Comparison of ENCODE assay signal across 37 cellular contexts in the genomic region with DNA sequence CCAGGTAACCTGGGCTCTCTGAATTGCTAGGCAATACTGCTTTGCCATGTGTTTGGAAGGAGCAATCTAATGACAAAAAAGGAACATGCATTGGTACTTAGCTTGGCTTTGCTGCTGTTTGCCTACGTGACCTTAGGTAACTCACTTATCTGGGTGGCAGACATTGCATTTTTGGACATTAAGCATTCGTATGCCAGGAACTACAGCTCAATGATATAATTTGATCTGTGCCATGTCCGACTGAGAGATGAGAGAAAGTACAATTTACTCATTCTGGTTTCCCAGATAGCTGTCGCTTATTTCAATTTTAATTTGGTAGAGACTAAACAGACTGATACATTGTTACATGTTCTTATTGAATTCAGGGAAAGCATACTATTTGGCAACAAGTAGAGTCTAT.
"Had no signal": no experiment of that assay in that cellular context is flagged by ENCODE, and none has a peak within 500 bp of the region (broad histone marks: within the 10 kb centered on the region; RNA-seq: fewer than 3 reads in every experiment).

No MANE protein-coding gene starts in this region.

- H3K27me3 ChIP-seq: ascending aorta had no signal

- H3K9me3 Mint-ChIP-seq: activated CD4-positive, alpha-beta memory T cell treated with anti-CD3 and anti-CD28 coated beads, Interleukin-2, amount 10 ng/mL, durations not matched to agents 7 days and 5 days; activated CD4-positive, alpha-beta T cell treated with anti-CD3 and anti-CD28 coated beads, Interleukin-2, amount 10 ng/mL, durations not matched to agents 7 days and 5 days; activated naive CD4-positive, alpha-beta T cell treated with anti-CD3 and anti-CD28 coated beads, Interleukin-2, amount 10 ng/mL, durations not matched to agents 7 days and 5 days; activated naive CD4-positive, alpha-beta T cell treated with anti-CD3 and anti-CD28 coated beads, Interleukin-2, amount 50 U/mL, for 24 hours; activated naive CD8-positive, alpha-beta T cell treated with anti-CD3 and anti-CD28 coated beads, Interleukin-2, amount 10 ng/mL, durations not matched to agents 7 days and 5 days; activated naive CD8-positive, alpha-beta T cell treated with anti-CD3 and anti-CD28 coated beads, Interleukin-2, amount 50 U/mL, for 24 hours; activated T-cell treated with anti-CD3 and anti-CD28 coated beads, Interleukin-2, amount 50 U/mL, for 24 hours; activated T-helper 2 cell treated with anti-CD3 and anti-CD28 coated beads, Interferon-gamma antibody, Interleukin-2, Interleukin-4, amounts not matched to agents 10 μg/mL and 5 μg/mL and 100 μg/mL, durations not matched to agents 14 hours and 24 hours and 36 hours; brain; central memory CD8-positive, alpha-beta T cell; T-helper 1 cell treated with Interleukin-12 subunit alpha and Interleukin-12 subunit beta and Interleukin-4 antibody, amounts not matched to agents 30 μg/mL and 1 μg/mL, for 36 hours; T-helper 2 cell treated with Interferon-gamma antibody and Interleukin-4, amounts not matched to agents 5 μg/mL and 100 μg/mL, for 36 hours; WTC11 had no signal

- H3K27ac ChIP-seq: ascending aorta, cardiac muscle cell, WERI-Rb-1 had no signal

- H3K36me3 ChIP-seq: ascending aorta, cardiac muscle cell, WERI-Rb-1 had no signal

- H3K9me3 ChIP-seq: ascending aorta had no signal

- H3K27ac Mint-ChIP-seq: activated CD4-positive, alpha-beta memory T cell treated with anti-CD3 and anti-CD28 coated beads, Interleukin-2, amount 10 ng/mL, durations not matched to agents 7 days and 5 days; activated CD4-positive, alpha-beta T cell treated with anti-CD3 and anti-CD28 coated beads for 36 hours; activated CD4-positive, alpha-beta T cell treated with anti-CD3 and anti-CD28 coated beads, Interleukin-2, amount 10 ng/mL, durations not matched to agents 7 days and 5 days; activated CD8-positive, alpha-beta memory T cell treated with anti-CD3 and anti-CD28 coated beads, Interleukin-2, amount 10 ng/mL, durations not matched to agents 7 days and 5 days; activated CD8-positive, alpha-beta T cell treated with anti-CD3 and anti-CD28 coated beads, Interleukin-2, amount 10 ng/mL, durations not matched to agents 7 days and 5 days; activated naive CD4-positive, alpha-beta T cell treated with anti-CD3 and anti-CD28 coated beads, Interleukin-2, amount 10 ng/mL, durations not matched to agents 7 days and 5 days; activated naive CD4-positive, alpha-beta T cell treated with anti-CD3 and anti-CD28 coated beads, Interleukin-2, amount 50 U/mL, for 24 hours; activated naive CD8-positive, alpha-beta T cell; activated naive CD8-positive, alpha-beta T cell treated with anti-CD3 and anti-CD28 coated beads, Interleukin-2, amount 10 ng/mL, durations not matched to agents 7 days and 5 days; activated naive CD8-positive, alpha-beta T cell treated with anti-CD3 and anti-CD28 coated beads, Interleukin-2, amount 50 U/mL, for 24 hours; activated T-cell treated with anti-CD3 and anti-CD28 coated beads, Interleukin-2, amount 50 U/mL, for 24 hours; activated T-helper 2 cell treated with anti-CD3 and anti-CD28 coated beads, Interferon-gamma antibody, Interleukin-2, Interleukin-4, amounts not matched to agents 10 μg/mL and 5 μg/mL and 100 μg/mL, durations not matched to agents 14 hours and 24 hours and 36 hours; brain; T-helper 1 cell treated with Interleukin-12 subunit alpha and Interleukin-12 subunit beta and Interleukin-4 antibody, amounts not matched to agents 30 μg/mL and 1 μg/mL, for 36 hours; T-helper 2 cell treated with Interferon-gamma antibody and Interleukin-4, amounts not matched to agents 5 μg/mL and 100 μg/mL, for 36 hours; WTC11 had no signal

- DNase-seq: activated CD4-positive, alpha-beta memory T cell treated with anti-CD3 and anti-CD28 coated beads, Interleukin-2, amount 10 ng/mL, durations not matched to agents 7 days and 5 days; activated CD4-positive, alpha-beta T cell treated with anti-CD3 and anti-CD28 coated beads for 1 hour; activated CD4-positive, alpha-beta T cell treated with anti-CD3 and anti-CD28 coated beads for 36 hours; activated CD4-positive, alpha-beta T cell treated with anti-CD3 and anti-CD28 coated beads for 48 hours; activated CD4-positive, alpha-beta T cell treated with anti-CD3 and anti-CD28 coated beads, Interleukin-2, amount 10 ng/mL, durations not matched to agents 7 days and 5 days; activated CD4-positive, alpha-beta T cell treated with anti-CD3 and anti-CD28 coated beads, Interleukin-2, amount 50 U/mL, for 48 hours; activated CD4-positive, CD25-positive, alpha-beta regulatory T cell; activated CD8-positive, alpha-beta memory T cell treated with anti-CD3 and anti-CD28 coated beads for 24 hours; activated CD8-positive, alpha-beta memory T cell treated with anti-CD3 and anti-CD28 coated beads, Interleukin-2, amount 10 ng/mL, durations not matched to agents 7 days and 5 days; activated CD8-positive, alpha-beta memory T cell treated with anti-CD3 and anti-CD28 coated beads, Interleukin-2, amount 50 U/mL, for 48 hours; activated CD8-positive, alpha-beta T cell treated with anti-CD3 and anti-CD28 coated beads, Interleukin-2, amount 10 ng/mL, durations not matched to agents 7 days and 5 days; activated effector memory CD4-positive, alpha-beta T cell treated with Interleukin-2 at 50 U/mL for 16 hours; activated gamma-delta T cell; activated naive CD4-positive, alpha-beta T cell treated with anti-CD3 and anti-CD28 coated beads, Interleukin-2, amount 10 ng/mL, durations not matched to agents 7 days and 5 days; activated naive CD4-positive, alpha-beta T cell treated with Interleukin-2 at 50 U/mL for 16 hours; activated naive CD8-positive, alpha-beta T cell treated with anti-CD3 and anti-CD28 coated beads, Interleukin-2, amount 10 ng/mL, durations not matched to agents 7 days and 5 days; activated naive CD8-positive, alpha-beta T cell treated with anti-CD3 and anti-CD28 coated beads, Interleukin-2, amount 50 U/mL, for 24 hours; activated T-cell treated with anti-CD3 and anti-CD28 coated beads, Interleukin-2, amount 50 U/mL, for 24 hours; activated T-cell treated with anti-CD3 and anti-CD28 coated beads, Interleukin-2, amount 50 U/mL, for 48 hours; amygdala; anterior cingulate cortex; caudate nucleus; cerebellar nuclear complex; T-helper 1 cell; T-helper 2 cell; T-helper 9 cell; WERI-Rb-1 had no signal

- H3K4me3 Mint-ChIP-seq: activated CD4-positive, alpha-beta memory T cell treated with anti-CD3 and anti-CD28 coated beads, Interleukin-2, amount 10 ng/mL, durations not matched to agents 7 days and 5 days; activated CD4-positive, alpha-beta T cell treated with anti-CD3 and anti-CD28 coated beads for 36 hours; activated CD4-positive, alpha-beta T cell treated with anti-CD3 and anti-CD28 coated beads, Interleukin-2, amount 10 ng/mL, durations not matched to agents 7 days and 5 days; activated CD8-positive, alpha-beta memory T cell treated with anti-CD3 and anti-CD28 coated beads, Interleukin-2, amount 10 ng/mL, durations not matched to agents 7 days and 5 days; activated CD8-positive, alpha-beta T cell treated with anti-CD3 and anti-CD28 coated beads, Interleukin-2, amount 10 ng/mL, durations not matched to agents 7 days and 5 days; activated naive CD4-positive, alpha-beta T cell treated with anti-CD3 and anti-CD28 coated beads, Interleukin-2, amount 10 ng/mL, durations not matched to agents 7 days and 5 days; activated naive CD4-positive, alpha-beta T cell treated with anti-CD3 and anti-CD28 coated beads, Interleukin-2, amount 50 U/mL, for 24 hours; activated naive CD8-positive, alpha-beta T cell; activated naive CD8-positive, alpha-beta T cell treated with anti-CD3 and anti-CD28 coated beads, Interleukin-2, amount 10 ng/mL, durations not matched to agents 7 days and 5 days; activated naive CD8-positive, alpha-beta T cell treated with anti-CD3 and anti-CD28 coated beads, Interleukin-2, amount 50 U/mL, for 24 hours; activated T-cell treated with anti-CD3 and anti-CD28 coated beads, Interleukin-2, amount 50 U/mL, for 24 hours; brain; central memory CD8-positive, alpha-beta T cell; T-helper 1 cell treated with Interleukin-12 subunit alpha and Interleukin-12 subunit beta and Interleukin-4 antibody, amounts not matched to agents 30 μg/mL and 1 μg/mL, for 36 hours; T-helper 2 cell treated with Interferon-gamma antibody and Interleukin-4, amounts not matched to agents 5 μg/mL and 100 μg/mL, for 36 hours; WTC11 had no signal

- H3K4me3 ChIP-seq: ascending aorta, cardiac muscle cell had no signal

- H3K4me1 ChIP-seq: ascending aorta had no signal

- H3K4me1 Mint-ChIP-seq: activated CD4-positive, alpha-beta memory T cell treated with anti-CD3 and anti-CD28 coated beads, Interleukin-2, amount 10 ng/mL, durations not matched to agents 7 days and 5 days; activated CD4-positive, alpha-beta T cell treated with anti-CD3 and anti-CD28 coated beads for 36 hours; activated CD4-positive, alpha-beta T cell treated with anti-CD3 and anti-CD28 coated beads, Interleukin-2, amount 10 ng/mL, durations not matched to agents 7 days and 5 days; activated CD8-positive, alpha-beta memory T cell treated with anti-CD3 and anti-CD28 coated beads, Interleukin-2, amount 10 ng/mL, durations not matched to agents 7 days and 5 days; activated naive CD4-positive, alpha-beta T cell treated with anti-CD3 and anti-CD28 coated beads, Interleukin-2, amount 10 ng/mL, durations not matched to agents 7 days and 5 days; activated naive CD4-positive, alpha-beta T cell treated with anti-CD3 and anti-CD28 coated beads, Interleukin-2, amount 50 U/mL, for 24 hours; activated naive CD8-positive, alpha-beta T cell treated with anti-CD3 and anti-CD28 coated beads, Interleukin-2, amount 10 ng/mL, durations not matched to agents 7 days and 5 days; activated naive CD8-positive, alpha-beta T cell treated with anti-CD3 and anti-CD28 coated beads, Interleukin-2, amount 50 U/mL, for 24 hours; central memory CD8-positive, alpha-beta T cell; WTC11 had no signal

- H3K36me3 Mint-ChIP-seq: activated CD8-positive, alpha-beta memory T cell treated with anti-CD3 and anti-CD28 coated beads, Interleukin-2, amount 10 ng/mL, durations not matched to agents 7 days and 5 days; activated naive CD4-positive, alpha-beta T cell treated with anti-CD3 and anti-CD28 coated beads, Interleukin-2, amount 10 ng/mL, durations not matched to agents 7 days and 5 days; activated naive CD4-positive, alpha-beta T cell treated with anti-CD3 and anti-CD28 coated beads, Interleukin-2, amount 50 U/mL, for 24 hours; activated naive CD8-positive, alpha-beta T cell; activated naive CD8-positive, alpha-beta T cell treated with anti-CD3 and anti-CD28 coated beads, Interleukin-2, amount 10 ng/mL, durations not matched to agents 7 days and 5 days; brain; WTC11 had no signal
